Comparison of ENCODE assay signal across 13 cellular contexts in the genomic region with DNA sequence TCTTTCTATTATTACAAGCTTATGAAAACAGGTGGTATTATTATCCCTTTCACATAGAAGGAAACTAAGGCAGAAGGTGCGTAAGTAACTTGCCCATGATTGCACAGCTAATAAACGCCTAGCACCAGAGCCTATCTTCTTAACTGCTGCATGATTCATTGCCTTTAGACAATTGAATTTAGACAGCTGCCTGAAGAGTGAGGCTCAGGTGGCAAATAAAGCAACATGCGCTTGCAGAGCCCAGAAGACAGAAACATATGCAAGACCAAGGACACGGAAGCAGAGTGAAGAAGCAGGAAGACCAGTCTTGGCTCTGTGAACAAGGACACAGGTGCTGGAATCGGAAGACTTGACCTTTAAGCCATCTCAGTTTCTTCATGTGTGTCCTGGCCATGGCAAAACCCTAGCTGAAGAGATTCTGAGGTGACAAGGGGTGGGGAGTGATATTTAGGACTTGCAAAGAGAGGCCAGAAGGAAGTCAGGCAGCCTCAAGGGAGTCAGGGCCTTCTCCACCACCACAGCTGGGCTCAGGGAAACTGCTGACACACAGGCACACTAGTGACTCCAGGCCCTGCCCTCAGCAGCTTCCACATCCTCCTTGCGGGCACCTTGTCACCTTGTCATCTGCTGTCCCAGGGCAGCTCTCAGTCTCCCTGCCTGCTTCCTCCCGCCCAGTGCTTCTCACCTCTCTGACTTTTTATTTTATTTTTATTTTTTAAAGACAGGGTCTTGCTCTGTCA.
A peak's percentile ranks its signal among the peaks of the same experiment; 100 is the strongest.
DNase-seq lines count a peak whose midpoint lies in the region; ATAC-seq, FAIRE-seq and TF ChIP-seq lines count a peak whose summit lies in the region.
"Had no signal": no experiment of that assay in that cellular context is flagged by ENCODE, and none has a peak within 500 bp of the region (broad histone marks: within the 10 kb centered on the region; RNA-seq: fewer than 3 reads in every experiment).

No MANE protein-coding gene starts in this region.

- WGBS in small intestine, 3 donors = 68 to 83% (median 76%) methylated on average over 7 of the region's 7 CpGs

- no peaks in the 10 kb centered on the region for H3K27me3 ChIP-seq in small intestine (ENCODE audit: control insufficient read depth in 2 of 2, insufficient read depth in 2 of 2, low read length in 2 of 2)

- H3K4me1 ChIP-seq in small intestine (ENCODE audit: control insufficient read depth in 2 of 2, insufficient read depth in 1 of 2, low read depth in 1 of 2, low read length in 1 of 2) = no peaks in the 10 kb centered on the region

- no peaks in the 10 kb centered on the region for H3K9me3 ChIP-seq in small intestine (ENCODE audit: control insufficient read depth, low read depth)

- no peaks in the 10 kb centered on the region for H3K36me3 ChIP-seq in small intestine (ENCODE audit: control insufficient read depth in 2 of 2, insufficient read depth in 2 of 2, low read length in 2 of 2)

- FAIRE-seq in small intestine (lab: Jason Lieb, UNC) = no peak
- FAIRE-seq: colon had no signal

- no peak overlapping the region for H3K4me3 Mint-ChIP-seq in activated CD8-positive, alpha-beta memory T cell treated with anti-CD3 and anti-CD28 coated beads, Interleukin-2, amount 10 ng/mL, durations not matched to agents 7 days and 5 days
- H3K4me3 Mint-ChIP-seq: stimulated activated naive CD8-positive, alpha-beta T cell treated with anti-CD3 and anti-CD28 coated beads, Interleukin-15, Interleukin-2, amounts not matched to agents 100 ng/mL and 50 ng/mL, for 24 hours had no signal

- H3K27ac ChIP-seq in VCaP (peak overlapping the region; percentile 82; the same call in 1 of the 2 replicates), small intestine (ENCODE audit: low read depth in 1 of 2, low read length in 1 of 2) (no peak overlapping the region)

- CTCF ChIA-PET in activated CD8-positive, alpha-beta memory T cell treated with anti-CD3 and anti-CD28 coated beads, Interleukin-2, amount 10 ng/mL, durations not matched to agents 7 days and 5 days (lab: Charles Lee) = interaction anchor here (0.6 kb wide), 1 partner anchor 382 kb away, joined by 3 read pairs; no protein-coding TSS in a partner anchor

- H3K27ac Mint-ChIP-seq in activated CD8-positive, alpha-beta memory T cell treated with anti-CD3 and anti-CD28 coated beads, Interleukin-2, amount 10 ng/mL, durations not matched to agents 7 days and 5 days = no peak overlapping the region
- H3K27ac Mint-ChIP-seq: progenitor cell of endocrine pancreas; stimulated activated naive CD8-positive, alpha-beta T cell treated with anti-CD3 and anti-CD28 coated beads, Interleukin-15, Interleukin-2, amounts not matched to agents 100 ng/mL and 50 ng/mL, for 24 hours had no signal

- H3K9me3 Mint-ChIP-seq in activated CD8-positive, alpha-beta memory T cell treated with anti-CD3 and anti-CD28 coated beads, Interleukin-2, amount 10 ng/mL, durations not matched to agents 7 days and 5 days (ENCODE audit: low read depth) = no peaks in the 10 kb centered on the region
- H3K9me3 Mint-ChIP-seq: stimulated activated naive CD8-positive, alpha-beta T cell treated with anti-CD3 and anti-CD28 coated beads, Interleukin-15, Interleukin-2, amounts not matched to agents 100 ng/mL and 50 ng/mL, for 24 hours had no signal

- intact Hi-C loops in posterior cingulate gyrus (cut with DNase I) = no loop called here

- H3K36me3 Mint-ChIP-seq in activated CD8-positive, alpha-beta memory T cell treated with anti-CD3 and anti-CD28 coated beads, Interleukin-2, amount 10 ng/mL, durations not matched to agents 7 days and 5 days = no peaks in the 10 kb centered on the region

- H3K27me3 Mint-ChIP-seq in activated CD8-positive, alpha-beta memory T cell treated with anti-CD3 and anti-CD28 coated beads, Interleukin-2, amount 10 ng/mL, durations not matched to agents 7 days and 5 days = no peaks in the 10 kb centered on the region
- H3K27me3 Mint-ChIP-seq: progenitor cell of endocrine pancreas; stimulated activated naive CD8-positive, alpha-beta T cell treated with anti-CD3 and anti-CD28 coated beads, Interleukin-15, Interleukin-2, amounts not matched to agents 100 ng/mL and 50 ng/mL, for 24 hours had no signal

- peak; percentile 61 for DNase-seq in activated CD8-positive, alpha-beta memory T cell treated with anti-CD3 and anti-CD28 coated beads, Interleukin-2, amount 10 ng/mL, durations not matched to agents 7 days and 5 days
- DNase-seq in activated CD8-positive, alpha-beta memory T cell treated with anti-CD3 and anti-CD28 coated beads for 24 hours = no peak
- peak; percentile 84 for DNase-seq in Jurkat, Clone E6-1 (ENCODE audit: low read depth, low spot score)
- DNase-seq in small intestine = peak; percentile 25
- no peak for DNase-seq in GDM1 (lab: John Stamatoyannopoulos, UW)
- DNase-seq in posterior cingulate gyrus = no peak
- DNase-seq: NCI-H1105; stimulated activated CD4-positive, alpha-beta T cell treated with anti-CD3 and anti-CD28 coated beads, Interleukin-2, amount 100 ng/mL, for 48 hours had no signal

- H3K4me1 Mint-ChIP-seq in activated CD8-positive, alpha-beta memory T cell treated with anti-CD3 and anti-CD28 coated beads, Interleukin-2, amount 10 ng/mL, durations not matched to agents 7 days and 5 days = peaks cover 10% of the 10 kb centered on the region

- peak; percentile 65 for ATAC-seq in activated CD8-positive, alpha-beta memory T cell treated with anti-CD3 and anti-CD28 coated beads, Interleukin-2, amount 10 ng/mL, durations not matched to agents 7 days and 5 days
- no peak for ATAC-seq in GM18858 (IDR thresholded peaks at IDR 0.05; ENCODE audit: unreplicated experiment)

- TF ChIP-seq CTCF in VCaP (conservative IDR thresholded peaks at IDR 0.05) = no peak

- no peak overlapping the region for H3K4me3 ChIP-seq in Jurkat, Clone E6-1 (ENCODE audit: low read length)
- no peak overlapping the region for H3K4me3 ChIP-seq in small intestine (ENCODE audit: low read depth in 1 of 2, low read length in 2 of 2)

Comparison
In these comparisons a context has a peak if more than half of its experiments do, and no peak if none do; other contexts are left out.
1. DNase-seq: peak in activated CD8-positive, alpha-beta memory T cell treated with anti-CD3 and anti-CD28 coated beads, Interleukin-2, amount 10 ng/mL, durations not matched to agents 7 days and 5 days (single experiment), Jurkat, Clone E6-1 (single experiment) and small intestine (single experiment); none in activated CD8-positive, alpha-beta memory T cell treated with anti-CD3 and anti-CD28 coated beads for 24 hours (single experiment), GDM1 (single experiment) and posterior cingulate gyrus (0 of 10).